In the genomic region with DNA sequence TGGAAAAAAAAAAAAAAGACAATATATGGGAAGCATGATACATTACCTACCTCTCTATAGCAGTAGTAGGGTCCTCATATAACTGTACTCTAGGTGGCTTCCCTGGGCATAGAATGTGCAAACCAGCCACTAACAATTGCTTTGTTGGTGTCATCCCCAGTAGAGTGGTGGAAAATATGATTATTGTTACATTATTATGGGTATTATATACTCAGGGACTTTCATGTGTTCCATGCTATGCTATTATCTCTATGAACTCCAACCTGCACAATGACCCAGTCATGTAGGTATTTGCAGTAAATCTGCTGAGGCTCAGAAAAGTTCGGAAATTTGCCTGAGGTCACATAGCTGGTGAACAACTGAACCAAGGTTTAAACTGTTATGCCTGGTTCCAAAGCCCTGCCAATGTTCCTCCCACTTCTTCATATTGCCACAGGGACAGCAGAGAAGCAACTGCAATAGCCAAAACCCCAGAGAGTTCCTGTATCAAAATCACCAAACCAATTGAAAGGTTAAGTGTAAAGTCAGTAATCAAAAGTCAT, we compare ENCODE assay signal across 31 cellular contexts.
"Had no signal": no experiment of that assay in that cellular context is flagged by ENCODE, and none has a peak within 500 bp of the region (broad histone marks: within the 10 kb centered on the region; RNA-seq: fewer than 3 reads in every experiment).

No MANE protein-coding gene starts in this region.

- H3K4me3 ChIP-seq: coronary artery, dorsolateral prefrontal cortex, esophagus squamous epithelium, gastroesophageal sphincter had no signal

- H3K27me3 ChIP-seq: brain microvascular endothelial cell, dorsolateral prefrontal cortex, esophagus squamous epithelium, gastroesophageal sphincter had no signal

- H3K36me3 Mint-ChIP-seq: activated CD8-positive, alpha-beta memory T cell treated with anti-CD3 and anti-CD28 coated beads, Interleukin-2, amount 10 ng/mL, durations not matched to agents 7 days and 5 days; activated naive CD8-positive, alpha-beta T cell treated with anti-CD3 and anti-CD28 coated beads, Interleukin-2, amount 10 ng/mL, durations not matched to agents 7 days and 5 days had no signal

- H3K27ac Mint-ChIP-seq: activated B cell treated with CpG ODN at 0.5 μM for 24 hours; activated CD8-positive, alpha-beta memory T cell treated with anti-CD3 and anti-CD28 coated beads, Interleukin-2, amount 10 ng/mL, durations not matched to agents 7 days and 5 days; activated CD8-positive, alpha-beta T cell treated with anti-CD3 and anti-CD28 coated beads, Interleukin-2, amount 10 ng/mL, durations not matched to agents 7 days and 5 days; activated naive CD8-positive, alpha-beta T cell treated with anti-CD3 and anti-CD28 coated beads, Interleukin-2, amount 10 ng/mL, durations not matched to agents 7 days and 5 days; dendritic cell treated with granulocyte-macrophage colony-stimulating factor and Interleukin-4, amounts not matched to agents 40 ng/mL and 50 ng/mL, for 4 days; T-helper 17 cell; T-helper 2 cell treated with Interferon-gamma antibody and Interleukin-4, amounts not matched to agents 5 μg/mL and 100 μg/mL, for 36 hours had no signal

- H3K36me3 ChIP-seq: brain microvascular endothelial cell, esophagus squamous epithelium, gastroesophageal sphincter, WERI-Rb-1 had no signal

- H3K9me3 Mint-ChIP-seq: activated B cell treated with CpG ODN at 0.5 μM for 24 hours; activated naive CD8-positive, alpha-beta T cell treated with anti-CD3 and anti-CD28 coated beads, Interleukin-2, amount 10 ng/mL, durations not matched to agents 7 days and 5 days; central memory CD8-positive, alpha-beta T cell; dendritic cell treated with granulocyte-macrophage colony-stimulating factor and Interleukin-4, amounts not matched to agents 40 ng/mL and 50 ng/mL, for 4 days; T-helper 2 cell treated with Interferon-gamma antibody and Interleukin-4, amounts not matched to agents 5 μg/mL and 100 μg/mL, for 36 hours had no signal

- H3K4me3 Mint-ChIP-seq: activated B cell treated with CpG ODN at 0.5 μM for 24 hours; activated CD8-positive, alpha-beta memory T cell treated with anti-CD3 and anti-CD28 coated beads, Interleukin-2, amount 10 ng/mL, durations not matched to agents 7 days and 5 days; activated CD8-positive, alpha-beta T cell treated with anti-CD3 and anti-CD28 coated beads, Interleukin-2, amount 10 ng/mL, durations not matched to agents 7 days and 5 days; activated naive CD8-positive, alpha-beta T cell treated with anti-CD3 and anti-CD28 coated beads, Interleukin-2, amount 10 ng/mL, durations not matched to agents 7 days and 5 days; central memory CD8-positive, alpha-beta T cell; dendritic cell treated with granulocyte-macrophage colony-stimulating factor and Interleukin-4, amounts not matched to agents 40 ng/mL and 50 ng/mL, for 4 days; T-helper 17 cell; T-helper 2 cell treated with Interferon-gamma antibody and Interleukin-4, amounts not matched to agents 5 μg/mL and 100 μg/mL, for 36 hours had no signal

- DNase-seq: activated B cell treated with CpG ODN at 0.5 μM for 24 hours; activated CD4-positive, alpha-beta T cell treated with anti-CD3 and anti-CD28 coated beads for 48 hours; activated CD4-positive, alpha-beta T cell treated with anti-CD3 and anti-CD28 coated beads, Interleukin-2, amount 50 U/mL, for 1 hour; activated CD4-positive, alpha-beta T cell treated with anti-CD3 and anti-CD28 coated beads, Interleukin-2, amount 50 U/mL, for 48 hours; activated CD8-positive, alpha-beta memory T cell treated with anti-CD3 and anti-CD28 coated beads, Interleukin-2, amount 10 ng/mL, durations not matched to agents 7 days and 5 days; activated CD8-positive, alpha-beta memory T cell treated with anti-CD3 and anti-CD28 coated beads, Interleukin-2, amount 50 U/mL, for 4 hours; activated CD8-positive, alpha-beta T cell treated with anti-CD3 and anti-CD28 coated beads, Interleukin-2, amount 10 ng/mL, durations not matched to agents 7 days and 5 days; activated gamma-delta T cell; activated naive CD4-positive, alpha-beta T cell; activated naive CD4-positive, alpha-beta T cell treated with anti-CD3 and anti-CD28 coated beads, Interleukin-2, amount 50 U/mL, for 16 hours; activated naive CD8-positive, alpha-beta T cell treated with anti-CD3 and anti-CD28 coated beads, Interleukin-2, amount 10 ng/mL, durations not matched to agents 7 days and 5 days; activated T-cell treated with anti-CD3 and anti-CD28 coated beads, Interleukin-2, amount 50 U/mL, for 1 hour; activated T-cell treated with anti-CD3 and anti-CD28 coated beads, Interleukin-2, amount 50 U/mL, for 48 hours; amniotic stem cell; anterior cingulate cortex; brain microvascular endothelial cell; dorsolateral prefrontal cortex; effector memory CD4-positive, alpha-beta T cell; esophagus squamous epithelium; foreskin melanocyte; T-helper 1 cell; T-helper 17 cell; T1000; WERI-Rb-1 had no signal

- H3K9me3 ChIP-seq: esophagus squamous epithelium, gastroesophageal sphincter had no signal

- H3K27ac ChIP-seq: brain microvascular endothelial cell, coronary artery, dorsolateral prefrontal cortex, epithelial cell of prostate, esophagus squamous epithelium, gastroesophageal sphincter, WERI-Rb-1 had no signal

- H3K27me3 Mint-ChIP-seq: activated B cell treated with CpG ODN at 0.5 μM for 24 hours; activated naive CD8-positive, alpha-beta T cell treated with anti-CD3 and anti-CD28 coated beads, Interleukin-2, amount 10 ng/mL, durations not matched to agents 7 days and 5 days; central memory CD8-positive, alpha-beta T cell; T-helper 17 cell had no signal

- ATAC-seq: activated CD4-positive, CD25-positive, alpha-beta regulatory T cell treated with anti-CD3 and anti-CD28 coated beads, Interleukin-2, amount 50 U/mL, for 24 hours; activated CD8-positive, alpha-beta memory T cell treated with anti-CD3 and anti-CD28 coated beads, Interleukin-2, amount 10 ng/mL, durations not matched to agents 7 days and 5 days; activated CD8-positive, alpha-beta T cell treated with anti-CD3 and anti-CD28 coated beads, Interleukin-2, amount 10 ng/mL, durations not matched to agents 7 days and 5 days; gastroesophageal sphincter; T-helper 17 cell had no signal

- H3K4me1 Mint-ChIP-seq: activated B cell treated with CpG ODN at 0.5 μM for 24 hours; activated CD8-positive, alpha-beta memory T cell treated with anti-CD3 and anti-CD28 coated beads, Interleukin-2, amount 10 ng/mL, durations not matched to agents 7 days and 5 days; central memory CD8-positive, alpha-beta T cell; T-helper 17 cell had no signal

- H3K4me1 ChIP-seq: esophagus squamous epithelium, gastroesophageal sphincter had no signal
